Comparison of ENCODE assay signal across 8 cellular contexts in the genomic region with DNA sequence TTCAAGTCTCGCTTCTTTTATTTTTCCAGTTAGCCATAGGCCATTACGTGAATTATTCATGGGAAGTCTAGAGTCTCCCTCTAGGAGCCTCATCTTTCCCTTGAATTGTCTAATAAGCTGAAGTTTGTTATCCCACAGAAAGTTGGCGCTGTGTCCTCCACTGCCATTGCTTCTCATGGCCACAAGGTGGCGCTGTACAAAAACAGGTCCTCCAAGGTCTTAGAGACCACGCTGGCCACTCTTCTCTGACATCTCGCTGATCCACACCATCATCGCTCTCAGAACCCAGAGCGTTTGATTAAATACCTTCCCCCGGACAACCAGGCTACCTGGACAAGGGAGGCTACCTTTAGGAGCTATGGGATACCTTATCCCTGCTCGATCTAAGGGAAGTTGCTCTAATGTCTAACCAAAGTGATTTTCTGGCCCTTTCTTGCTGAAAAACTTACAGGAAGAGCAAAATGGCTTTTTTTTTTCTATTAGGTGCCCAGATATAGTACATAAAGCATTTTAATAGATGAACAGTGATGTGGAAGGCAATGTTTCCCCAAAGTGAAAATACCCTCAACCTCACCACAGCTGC.
DNase-seq lines count a peak whose midpoint lies in the region; ATAC-seq and TF ChIP-seq lines count a peak whose summit lies in the region.

No MANE protein-coding gene starts in this region.

- H3K27me3 ChIP-seq in esophagus squamous epithelium = peaks cover 0 to 6% (median 0%) of the 10 kb centered on the region in 4 donors

- TF ChIP-seq CTCF in WTC11 (IDR thresholded peaks at IDR 0.05) (peak; percentile 99), esophagus squamous epithelium (IDR thresholded peaks at IDR 0.05) (peak; percentile 41 to 85 (median 68)), nephron progenitor cell (IDR thresholded peaks at IDR 0.05) (peak; percentile 95)

- POLR2A ChIA-PET in WTC11 (lab: Charles Lee) = no interaction called here

- peaks cover 4% of the 10 kb centered on the region for H3K9me3 Mint-ChIP-seq in WTC11
- H3K9me3 Mint-ChIP-seq in nephron progenitor cell = peaks cover 5% of the 10 kb centered on the region

- H3K36me3 ChIP-seq in esophagus squamous epithelium = no peaks in the 10 kb centered on the region

- WGBS in esophagus squamous epithelium, 2 donors = 17 to 25% methylated on average over 10 of the region's 10 CpGs

- no peaks in the 10 kb centered on the region for H3K4me1 ChIP-seq in esophagus squamous epithelium

- intact Hi-C loops in esophagus squamous epithelium (cut with DNase I) (no loop called here), posterior vena cava (cut with DNase I) (no loop called here)

- H3K4me1 Mint-ChIP-seq in WTC11 (peaks cover 11% of the 10 kb centered on the region), nephron progenitor cell (peaks cover 13% of the 10 kb centered on the region)

- H3K36me3 Mint-ChIP-seq in WTC11 = peaks cover 2% of the 10 kb centered on the region; the same call in 1 of the 2 replicates
- H3K36me3 Mint-ChIP-seq in nephron progenitor cell (ENCODE audit: low read depth) = no peaks in the 10 kb centered on the region

- ATAC-seq in WTC11 (peak; percentile 94), GM19397 (IDR thresholded peaks at IDR 0.05; ENCODE audit: unreplicated experiment) (no peak)

- H3K27me3 Mint-ChIP-seq in WTC11 (ENCODE audit: low read depth) (no peaks in the 10 kb centered on the region; the same call in 1 of the 2 replicates), nephron progenitor cell (ENCODE audit: low read depth, poor library complexity) (peaks cover 9% of the 10 kb centered on the region)

- no peaks in the 10 kb centered on the region for H3K9me3 ChIP-seq in esophagus squamous epithelium

- DNase-seq in DMS153 treated with DMSO at 0.1 percent for 48 hours (lab: John Stamatoyannopoulos, UW; ENCODE audit: unreplicated experiment) (peak; percentile 40), H4 (ENCODE audit: low spot score) (peak; percentile 66), NCI-H146 treated with DMSO at 0.1 percent for 48 hours (lab: John Stamatoyannopoulos, UW; ENCODE audit: unreplicated experiment) (peak; percentile 31), WTC11 (ENCODE audit: low spot score) (peak; percentile 79), esophagus squamous epithelium (lab: John Stamatoyannopoulos, UW) (no peak), nephron progenitor cell (peak; percentile 57), posterior vena cava (ENCODE audit: low spot score) (no peak)

- H3K4me3 Mint-ChIP-seq in WTC11 (peak overlapping the region; percentile 57), nephron progenitor cell (peak overlapping the region; percentile 70)

- no peak for TF ChIP-seq POLR2A in esophagus squamous epithelium (IDR thresholded peaks at IDR 0.05)

- H3K4me3 ChIP-seq in esophagus squamous epithelium = no peak overlapping the region

- H3K27ac ChIP-seq in esophagus squamous epithelium = no peak overlapping the region

- H3K27ac Mint-ChIP-seq in WTC11 (no peak overlapping the region), nephron progenitor cell (no peak overlapping the region)

- CTCF ChIA-PET in WTC11 (lab: Charles Lee) = interaction anchor here (0.6 to 2.8 kb wide), 70 partner anchors 10 to 1238 kb away, joined by 3 to 39 read pairs (median 4); a partner anchor contains a TSS

TF ChIP-seq in WTC11, 78 proteins besides CTCF, POLR2A, EP300 and RAD21:
- TF ChIP-seq, protein P1, sequence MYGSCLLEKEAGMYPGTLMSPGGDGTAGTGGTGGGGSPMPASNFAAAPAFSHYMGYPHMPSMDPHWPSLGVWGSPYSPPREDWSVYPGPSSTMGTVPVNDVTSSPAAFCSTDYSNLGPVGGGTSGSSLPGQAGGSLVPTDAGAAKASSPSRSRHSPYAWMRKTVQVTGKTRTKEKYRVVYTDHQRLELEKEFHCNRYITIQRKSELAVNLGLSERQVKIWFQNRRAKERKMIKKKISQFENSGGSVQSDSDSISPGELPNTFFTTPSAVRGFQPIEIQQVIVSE (CRISPR knock-in tag; IDR thresholded peaks at IDR 0.05; ENCODE audit: borderline replicate concordance) = no peak
- TF ChIP-seq TEAD1 (CRISPR knock-in tag; IDR thresholded peaks at IDR 0.05) (peak; percentile 40; the same call in 1 of the 2 replicates), IRF2 (CRISPR knock-in tag; IDR thresholded peaks at IDR 0.05; ENCODE audit: borderline replicate concordance, low read depth) (no peak)
- TF ChIP-seq, protein P2, sequence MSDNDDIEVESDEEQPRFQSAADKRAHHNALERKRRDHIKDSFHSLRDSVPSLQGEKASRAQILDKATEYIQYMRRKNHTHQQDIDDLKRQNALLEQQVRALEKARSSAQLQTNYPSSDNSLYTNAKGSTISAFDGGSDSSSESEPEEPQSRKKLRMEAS (CRISPR knock-in tag; IDR thresholded peaks at IDR 0.05) = no peak

Comparison
In these comparisons a context has a peak if more than half of its experiments do, and no peak if none do; other contexts are left out.
1. DNase-seq: peak in DMS153 treated with DMSO at 0.1 percent for 48 hours (single experiment), H4 (single experiment), NCI-H146 treated with DMSO at 0.1 percent for 48 hours (single experiment), WTC11 (single experiment) and nephron progenitor cell (single experiment); none in esophagus squamous epithelium (single experiment) and posterior vena cava (single experiment).
2. Peak in every context shown above with its lines, with median percentiles within 50 percentile points of each other: CTCF ChIP-seq.